ENCODE assay signal across 1 cellular context in the genomic region with DNA sequence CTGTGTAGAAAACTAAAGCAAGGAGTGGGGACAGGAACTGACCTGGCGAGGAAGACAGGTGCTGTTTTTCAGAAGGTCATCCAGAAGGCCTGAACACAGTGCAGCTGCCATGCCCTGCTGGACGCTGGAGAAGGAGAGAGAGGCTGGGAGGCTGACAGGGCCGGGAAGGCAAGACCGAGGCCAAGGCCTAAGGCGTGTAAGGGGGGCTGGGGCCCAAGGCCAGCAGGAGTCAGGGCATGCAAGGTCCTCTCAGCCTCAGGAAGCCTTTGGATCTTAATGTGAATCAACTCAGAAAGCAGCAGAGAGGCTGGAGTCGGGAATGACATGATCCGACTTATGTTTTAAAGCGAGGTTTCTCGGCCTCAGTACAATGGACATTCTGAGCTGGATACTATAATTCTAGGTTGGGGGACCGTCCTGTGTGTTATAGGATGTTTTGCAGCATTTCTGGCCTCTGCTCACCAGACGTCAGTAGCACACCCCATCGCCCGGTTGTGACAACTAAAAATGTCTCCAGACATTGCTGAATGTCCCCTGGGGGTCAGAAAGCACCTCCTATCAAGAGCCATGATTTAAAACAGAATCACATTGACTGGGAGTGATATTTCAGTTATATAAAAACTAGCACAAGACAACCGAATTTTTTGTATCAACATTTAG.
TF ChIP-seq lines count a peak whose summit lies in the region.

No MANE protein-coding gene starts in this region.

TF ChIP-seq in IMR-90, 13 proteins besides CTCF, POLR2A, EP300 and RAD21:
- TF ChIP-seq MXI1 (IDR thresholded peaks at IDR 0.05; ENCODE audit: borderline replicate concordance, low read depth, low read length) (no peak), RCOR1 (IDR thresholded peaks at IDR 0.05; ENCODE audit: insufficient replicate concordance, low read length) (no peak), CHD1 (IDR thresholded peaks at IDR 0.05; ENCODE audit: low read depth, low read length) (no peak), SMC3 (IDR thresholded peaks at IDR 0.05; ENCODE audit: low read depth, low read length) (no peak), FOS (IDR thresholded peaks at IDR 0.05; ENCODE audit: low read depth, low read length) (no peak), RFX5 (IDR thresholded peaks at IDR 0.05; ENCODE audit: low read depth, low read length) (no peak), ELK1 (IDR thresholded peaks at IDR 0.05; ENCODE audit: borderline replicate concordance, low read depth, low read length) (no peak), NFE2L2 (IDR thresholded peaks at IDR 0.05; ENCODE audit: low read depth, low read length) (no peak), CEBPB (IDR thresholded peaks at IDR 0.05; ENCODE audit: low read depth, low read length) (no peak), MAFK (IDR thresholded peaks at IDR 0.05; ENCODE audit: low read depth, low read length) (no peak), MAZ (IDR thresholded peaks at IDR 0.05; ENCODE audit: borderline replicate concordance, low read depth, low read length) (no peak), BHLHE40 (IDR thresholded peaks at IDR 0.05; ENCODE audit: low read depth, low read length) (no peak)
- TF ChIP-seq, protein P1, sequence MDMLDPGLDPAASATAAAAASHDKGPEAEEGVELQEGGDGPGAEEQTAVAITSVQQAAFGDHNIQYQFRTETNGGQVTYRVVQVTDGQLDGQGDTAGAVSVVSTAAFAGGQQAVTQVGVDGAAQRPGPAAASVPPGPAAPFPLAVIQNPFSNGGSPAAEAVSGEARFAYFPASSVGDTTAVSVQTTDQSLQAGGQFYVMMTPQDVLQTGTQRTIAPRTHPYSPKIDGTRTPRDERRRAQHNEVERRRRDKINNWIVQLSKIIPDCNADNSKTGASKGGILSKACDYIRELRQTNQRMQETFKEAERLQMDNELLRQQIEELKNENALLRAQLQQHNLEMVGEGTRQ (IDR thresholded peaks at IDR 0.05; ENCODE audit: low read depth, low read length) = no peak
TF ChIP-seq in IMR-90: peak in this region for 0.
